Comparison of ENCODE assay signal across 1 cellular context in genomic region chr15:61319892-61320291, GRCh38.
TF ChIP-seq lines count a peak whose summit lies in the region.

No MANE protein-coding gene starts in this region.

TF ChIP-seq in K562, 482 proteins besides CTCF, POLR2A, EP300 and RAD21 (continued from another document):
- TF ChIP-seq, protein P1, sequence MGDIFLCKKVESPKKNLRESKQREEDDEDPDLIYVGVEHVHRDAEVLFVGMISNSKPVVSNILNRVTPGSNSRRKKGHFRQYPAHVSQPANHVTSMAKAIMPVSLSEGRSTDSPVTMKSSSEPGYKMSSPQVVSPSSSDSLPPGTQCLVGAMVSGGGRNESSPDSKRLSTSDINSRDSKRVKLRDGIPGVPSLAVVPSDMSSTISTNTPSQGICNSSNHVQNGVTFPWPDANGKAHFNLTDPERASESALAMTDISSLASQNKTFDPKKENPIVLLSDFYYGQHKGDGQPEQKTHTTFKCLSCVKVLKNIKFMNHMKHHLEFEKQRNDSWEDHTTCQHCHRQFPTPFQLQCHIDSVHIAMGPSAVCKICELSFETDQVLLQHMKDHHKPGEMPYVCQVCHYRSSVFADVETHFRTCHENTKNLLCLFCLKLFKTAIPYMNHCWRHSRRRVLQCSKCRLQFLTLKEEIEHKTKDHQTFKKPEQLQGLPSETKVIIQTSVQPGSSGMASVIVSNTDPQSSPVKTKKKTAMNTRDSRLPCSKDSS (IDR thresholded peaks at IDR 0.05; ENCODE audit: low read depth, partially characterized antibody), result no peak
- TF ChIP-seq MAFG (tag; conservative IDR thresholded peaks at IDR 0.05) (peak; percentile 39; the same call in 1 of the 2 replicates), ZNF316 (IDR thresholded peaks at IDR 0.05) (peak; percentile 37; the same call in 1 of the 2 replicates)
